15 cellular contexts compared by ENCODE assay signal in the genomic region with DNA sequence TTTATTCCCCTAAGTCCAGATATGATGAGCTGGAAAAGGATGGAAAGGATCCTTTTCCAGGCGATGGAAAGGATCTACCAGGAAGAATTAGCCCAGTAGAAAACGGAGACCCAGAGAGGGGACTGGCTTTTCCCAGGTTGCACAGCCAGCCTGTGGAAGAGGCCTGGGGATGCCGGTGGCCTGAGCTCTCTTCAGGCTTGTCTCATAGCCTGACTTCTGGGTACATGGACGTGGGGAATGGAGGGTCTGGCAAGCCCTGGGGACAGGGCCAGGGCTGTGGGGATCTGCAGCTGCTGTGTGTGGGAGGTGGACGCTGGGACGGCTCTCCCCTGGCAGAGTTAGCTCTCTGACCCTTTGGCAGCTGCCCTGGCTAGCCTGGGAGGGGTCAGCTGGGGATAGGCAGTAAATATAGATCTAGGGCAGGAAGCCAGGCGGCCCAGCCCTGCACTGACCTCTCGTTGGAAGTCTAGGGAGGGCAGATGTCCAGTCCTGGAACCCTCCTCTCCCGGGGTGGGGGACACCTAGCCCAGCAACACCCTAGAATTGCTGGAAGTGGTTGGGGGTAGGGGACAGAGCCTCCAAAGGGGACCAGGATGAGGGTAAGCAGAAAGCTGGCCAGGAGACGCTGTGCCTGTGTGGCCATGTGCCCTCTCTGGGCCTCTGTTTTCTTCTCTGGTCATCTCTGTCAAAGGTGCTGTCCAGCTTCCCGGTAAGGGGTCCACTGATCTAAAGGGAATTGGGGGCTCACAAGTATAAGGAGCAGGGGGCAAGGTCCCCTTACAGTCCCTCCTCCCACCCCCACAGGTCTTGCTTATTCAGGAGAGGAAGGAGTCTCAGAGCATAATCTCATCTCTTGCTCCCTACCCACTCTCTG. TPM values are rescaled to one million over a fixed set of nuclear protein-coding genes. Genes with fewer than 3 reads are reported as not detected.
A peak's percentile ranks its signal among the peaks of the same experiment; 100 is the strongest.
DNase-seq lines count a peak whose midpoint lies in the region; ATAC-seq and TF ChIP-seq lines count a peak whose summit lies in the region.
"Had no signal": no experiment of that assay in that cellular context is flagged by ENCODE, and none has a peak within 500 bp of the region (broad histone marks: within the 10 kb centered on the region; RNA-seq: fewer than 3 reads in every experiment).

No MANE protein-coding gene starts in this region.

- intact Hi-C loops in Right ventricle myocardium superior (cut with DNase I) = no loop called here
- intact Hi-C loops in mucosa of descending colon (cut with DNase I, micrococcal nuclease) = no loop called here
- intact Hi-C loops in upper lobe of right lung (cut with DNase I) = no loop called here

- no peaks in the 10 kb centered on the region for H3K27me3 ChIP-seq in right atrium auricular region
- H3K27me3 ChIP-seq in upper lobe of right lung = no peaks in the 10 kb centered on the region
- H3K27me3 ChIP-seq: gastroesophageal sphincter, SJSA1 had no signal

- H3K27ac ChIP-seq in right atrium auricular region (peak overlapping the region in 1 of 2 donors; percentile 7), upper lobe of right lung (no peak overlapping the region)
- H3K27ac ChIP-seq: gastroesophageal sphincter, SJSA1 had no signal

- H3K4me1 ChIP-seq in right atrium auricular region (peaks cover 0 to 24% of the 10 kb centered on the region in 2 donors), mucosa of descending colon (ENCODE audit: low read depth) (peaks cover 14% of the 10 kb centered on the region), upper lobe of right lung (peaks cover 22% of the 10 kb centered on the region)
- H3K4me1 ChIP-seq: SJSA1 had no signal

- no peaks in the 10 kb centered on the region for H3K36me3 ChIP-seq in right atrium auricular region
- no peaks in the 10 kb centered on the region for H3K36me3 ChIP-seq in mucosa of descending colon (ENCODE audit: low read depth)
- H3K36me3 ChIP-seq in upper lobe of right lung = no peaks in the 10 kb centered on the region
- H3K36me3 ChIP-seq: gastroesophageal sphincter, SJSA1 had no signal

- H3K9me3 ChIP-seq in right atrium auricular region (no peaks in the 10 kb centered on the region), mucosa of descending colon (no peaks in the 10 kb centered on the region), upper lobe of right lung (no peaks in the 10 kb centered on the region)
- H3K9me3 ChIP-seq: gastroesophageal sphincter had no signal

- peak; percentile 72 for DNase-seq in Right ventricle myocardium superior
- no peak for DNase-seq in right atrium auricular region (ENCODE audit: low spot score)
- peak; percentile 49 for DNase-seq in ecto neural progenitor cell (ENCODE audit: low spot score)
- peak in 1 of 3 donors; percentile 29 for DNase-seq in mucosa of descending colon
- no peak for DNase-seq in upper lobe of right lung
- no peak for DNase-seq in iPS-NIHi11 (ENCODE audit: low spot score)
- DNase-seq in activated CD8-positive, alpha-beta memory T cell treated with anti-CD3 and anti-CD28 coated beads, Interleukin-2, amount 50 U/mL, for 48 hours = no peak
- DNase-seq: DMS79 treated with DMSO at 0.1 percent for 48 hours; effector memory CD4-positive, alpha-beta T cell; NCI-H187; NCI-H748 treated with DMSO at 0.1 percent for 48 hours had no signal

- H3K4me3 ChIP-seq in right atrium auricular region (no peak overlapping the region), mucosa of descending colon (no peak overlapping the region), upper lobe of right lung (no peak overlapping the region)
- H3K4me3 ChIP-seq: gastroesophageal sphincter, SJSA1 had no signal

- peak; percentile 88 for ATAC-seq in Right ventricle myocardium superior (ENCODE audit: poor library complexity)
- ATAC-seq in mucosa of descending colon = peak; percentile 22
- ATAC-seq in upper lobe of right lung = peak; percentile 52
- ATAC-seq in GM19467 (IDR thresholded peaks at IDR 0.05; ENCODE audit: unreplicated experiment) = no peak
- ATAC-seq: gastroesophageal sphincter had no signal

- TF ChIP-seq CTCF in right atrium auricular region (IDR thresholded peaks at IDR 0.05) (no peak), mucosa of descending colon (IDR thresholded peaks at IDR 0.05) (no peak), upper lobe of right lung (IDR thresholded peaks at IDR 0.05) (no peak)

RNA-seq across cellular contexts. Expression of a gene that starts 20.4 kb away (rescaled TPM):
- total RNA-seq in Right ventricle myocardium superior = 0.30 TPM
- total RNA-seq in right atrium auricular region = 1 to 10 TPM in 1 of 2 donors, under 1 TPM in 1; 0.47 to 1.1 TPM
- total RNA-seq in mucosa of descending colon = not detected
- 0.43 TPM for total RNA-seq in upper lobe of right lung
- total RNA-seq: SJSA1, WTC11 had no signal

RNA-seq across cellular contexts. Expression of a gene that starts 28.1 kb away (rescaled TPM):
- 52.7 TPM for total RNA-seq in Right ventricle myocardium superior
- 10 to 100 TPM; 39.3 to 42.3 TPM for total RNA-seq in right atrium auricular region
- total RNA-seq in mucosa of descending colon = 10 to 100 TPM; 68.6 to 88.4 (median 73.4) TPM
- 62.6 TPM for total RNA-seq in upper lobe of right lung

RNA-seq across cellular contexts. Expression of a gene that starts 47.9 kb away (rescaled TPM):
- total RNA-seq in Right ventricle myocardium superior (35.7 TPM), right atrium auricular region (10 to 100 TPM; 24.5 to 38.9 TPM), mucosa of descending colon (10 to 100 TPM; 86.8 to 96.4 (median 89.0) TPM), upper lobe of right lung (65.0 TPM)

Comparison
In these comparisons a context has a peak if more than half of its experiments do, and no peak if none do; other contexts are left out.
1. DNase-seq: peak in Right ventricle myocardium superior (single experiment) and ecto neural progenitor cell (single experiment); none in right atrium auricular region (single experiment), upper lobe of right lung (single experiment), iPS-NIHi11 (single experiment) and activated CD8-positive, alpha-beta memory T cell treated with anti-CD3 and anti-CD28 coated beads, Interleukin-2, amount 50 U/mL, for 48 hours (single experiment).